Comparison of ENCODE assay signal across 21 cellular contexts in the genomic region with DNA sequence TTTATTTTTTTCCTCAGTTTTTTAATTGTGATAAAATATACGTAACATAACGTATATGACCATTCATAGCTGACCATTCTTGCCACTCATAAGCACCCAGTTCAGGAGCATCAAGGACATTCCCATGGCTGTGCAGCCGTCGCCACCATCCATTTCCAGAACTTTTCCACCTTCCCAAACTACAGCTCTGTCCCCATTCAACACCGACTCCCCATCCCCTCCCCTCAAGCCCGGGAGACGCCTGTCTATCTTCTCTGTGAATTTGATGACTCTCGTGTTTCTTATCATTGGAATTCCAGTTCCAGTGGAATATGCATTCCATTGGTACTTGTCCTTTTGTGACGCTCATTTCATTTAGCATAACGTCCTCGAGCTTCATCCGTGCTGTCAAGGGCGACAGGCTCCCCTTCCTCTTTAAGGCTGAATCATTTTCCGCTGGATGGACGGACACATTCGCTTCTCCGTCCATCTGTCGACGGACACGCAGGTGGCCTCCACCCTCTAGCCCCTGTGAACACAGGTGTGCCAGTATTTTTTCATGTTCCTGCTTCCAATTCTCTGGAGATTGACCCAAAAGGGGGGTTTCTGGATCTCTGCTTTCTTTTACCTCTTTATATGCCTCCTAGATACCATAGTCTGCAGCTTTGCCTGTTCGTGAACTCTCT.
DNase-seq lines count a peak whose midpoint lies in the region; ATAC-seq, FAIRE-seq and TF ChIP-seq lines count a peak whose summit lies in the region.
"Had no signal": no experiment of that assay in that cellular context is flagged by ENCODE, and none has a peak within 500 bp of the region (broad histone marks: within the 10 kb centered on the region; RNA-seq: fewer than 3 reads in every experiment).

No MANE protein-coding gene starts in this region.

- H3K36me3 ChIP-seq in lower lobe of right lung (no peaks in the 10 kb centered on the region), suprapubic skin (no peaks in the 10 kb centered on the region), kidney (ENCODE audit: control insufficient read depth in 1 of 2, insufficient read depth in 2 of 2, low read length in 2 of 2) (no peaks in the 10 kb centered on the region)
- H3K36me3 ChIP-seq in effector memory CD4-positive, alpha-beta T cell (ENCODE audit: control insufficient read depth, insufficient read depth, low read length) = no peaks in the 10 kb centered on the region

- H3K4me1 ChIP-seq in lower lobe of right lung (no peaks in the 10 kb centered on the region), suprapubic skin (no peaks in the 10 kb centered on the region), kidney (ENCODE audit: control insufficient read depth in 1 of 2, insufficient read depth in 1 of 2, low read depth in 1 of 2, low read length in 2 of 2) (no peaks in the 10 kb centered on the region)
- no peaks in the 10 kb centered on the region for H3K4me1 ChIP-seq in effector memory CD4-positive, alpha-beta T cell (ENCODE audit: control insufficient read depth, insufficient read depth, low read length, poor library complexity, severe bottlenecking)

- 72% methylated on average over 21 of the region's 21 CpGs for WGBS in suprapubic skin

- no peaks in the 10 kb centered on the region for H3K36me3 Mint-ChIP-seq in CD14-positive monocyte
- H3K36me3 Mint-ChIP-seq: IgD-negative memory B cell had no signal

- intact Hi-C loops in CD14-positive monocyte (cut with micrococcal nuclease) = no loop called here
- intact Hi-C loops in lower lobe of right lung (cut with DNase I) = no loop called here
- intact Hi-C loops in kidney (cut with DNase I) = no loop called here

- no peak overlapping the region for H3K4me3 ChIP-seq in lower lobe of right lung
- H3K4me3 ChIP-seq in suprapubic skin = no peak overlapping the region
- no peak overlapping the region for H3K4me3 ChIP-seq in kidney (ENCODE audit: low read length in 2 of 2)
- H3K4me3 ChIP-seq in effector memory CD4-positive, alpha-beta T cell (ENCODE audit: insufficient read depth, low read depth, low read length, poor library complexity, severe bottlenecking) = no peak overlapping the region

- TF ChIP-seq EP300 in suprapubic skin (IDR thresholded peaks at IDR 0.05) = no peak

- H3K9ac ChIP-seq in kidney (ENCODE audit: low read length in 2 of 2) = no peak overlapping the region

- ATAC-seq in lower lobe of right lung = no peak

- H3K27ac ChIP-seq in lower lobe of right lung (no peak overlapping the region), suprapubic skin (no peak overlapping the region), kidney (ENCODE audit: low read depth in 2 of 2, low read length in 2 of 2) (no peak overlapping the region)
- no peak overlapping the region for H3K27ac ChIP-seq in effector memory CD4-positive, alpha-beta T cell (ENCODE audit: insufficient read depth, low read length, poor library complexity, severe bottlenecking)
- H3K27ac ChIP-seq: 22Rv1, C4-2B, HL-60 had no signal

- TF ChIP-seq CTCF in CD14-positive monocyte (IDR thresholded peaks at IDR 0.05) (no peak), lower lobe of right lung (IDR thresholded peaks at IDR 0.05) (no peak), suprapubic skin (IDR thresholded peaks at IDR 0.05) (no peak), kidney (IDR thresholded peaks at IDR 0.05; ENCODE audit: borderline replicate concordance, extremely low read depth, insufficient read depth) (no peak)

- no peak overlapping the region for H3K27ac Mint-ChIP-seq in CD14-positive monocyte
- H3K27ac Mint-ChIP-seq: H9, IgD-negative memory B cell had no signal

- DNase-seq in NCI-H2171 treated with DMSO at 0.1 percent for 48 hours (lab: John Stamatoyannopoulos, UW) = peak; percentile 4
- DNase-seq in NCI-H2171 (lab: John Stamatoyannopoulos, UW) = no peak
- DNase-seq in CD14-positive monocyte (ENCODE audit: low spot score) = peak; percentile 3
- peak; percentile 3 for DNase-seq in lower lobe of right lung
- peak; percentile 24 to 40 for DNase-seq in suprapubic skin (ENCODE audit: low spot score in 2 of 2)
- DNase-seq in stimulated activated CD4-positive, alpha-beta T cell treated with anti-CD3 and anti-CD28 coated beads, Interleukin-15, amount 100 ng/mL, for 24 hours = no peak
- DNase-seq in kidney = no peak
- DNase-seq in effector memory CD4-positive, alpha-beta T cell = no peak
- DNase-seq: AML-193, DMS79 treated with DMSO at 0.1 percent for 48 hours, Karpas-422, NCI-H1417 treated with DMSO at 0.1 percent for 48 hours, NCI-H187 treated with DMSO at 0.1 percent for 48 hours, NCI-H345, NCI-H524 treated with DMSO at 0.1 percent for 48 hours, RPMI8226 had no signal

- TF ChIP-seq POLR2A in suprapubic skin (IDR thresholded peaks at IDR 0.05) = no peak

- H3K9me3 ChIP-seq in lower lobe of right lung = no peaks in the 10 kb centered on the region
- no peaks in the 10 kb centered on the region for H3K9me3 ChIP-seq in suprapubic skin
- H3K9me3 ChIP-seq in kidney (ENCODE audit: control insufficient read depth in 1 of 2, low read length in 2 of 2) = no peaks in the 10 kb centered on the region
- H3K9me3 ChIP-seq in effector memory CD4-positive, alpha-beta T cell (ENCODE audit: control insufficient read depth, low read length) = no peaks in the 10 kb centered on the region

- peaks cover 28% of the 10 kb centered on the region for H3K27me3 ChIP-seq in lower lobe of right lung (ENCODE audit: low read depth)
- peaks cover 79% of the 10 kb centered on the region for H3K27me3 ChIP-seq in suprapubic skin
- peaks cover 5% of the 10 kb centered on the region for H3K27me3 ChIP-seq in effector memory CD4-positive, alpha-beta T cell (replicated peaks; ENCODE audit: control insufficient read depth, insufficient read depth, low read length, poor library complexity, severe bottlenecking)

- H3K4me3 Mint-ChIP-seq in CD14-positive monocyte = no peak overlapping the region
- H3K4me3 Mint-ChIP-seq: H9, IgD-negative memory B cell had no signal

- peaks cover 7 to 12% (median 7%) of the 10 kb centered on the region in 3 donors for H3K27me3 Mint-ChIP-seq in CD14-positive monocyte (ENCODE audit: low read depth in 3 of 3)

- no peak for FAIRE-seq in kidney (lab: Jason Lieb, UNC)

- peaks cover 0 to 1% (median 0%) of the 10 kb centered on the region in 7 donors for H3K9me3 Mint-ChIP-seq in CD14-positive monocyte
- H3K9me3 Mint-ChIP-seq: H9 had no signal

- no peaks in the 10 kb centered on the region for H3K4me1 Mint-ChIP-seq in CD14-positive monocyte
- H3K4me1 Mint-ChIP-seq: IgD-negative memory B cell had no signal

Comparison
In these comparisons a context has a peak if more than half of its experiments do, and no peak if none do; other contexts are left out.
1. DNase-seq: peak in NCI-H2171 treated with DMSO at 0.1 percent for 48 hours (single experiment), CD14-positive monocyte (single experiment), lower lobe of right lung (single experiment) and suprapubic skin (2 of 2); none in NCI-H2171 (single experiment), stimulated activated CD4-positive, alpha-beta T cell treated with anti-CD3 and anti-CD28 coated beads, Interleukin-15, amount 100 ng/mL, for 24 hours (single experiment), kidney (single experiment) and effector memory CD4-positive, alpha-beta T cell (0 of 3).